Comparison of ENCODE assay signal across 18 cellular contexts in genomic region chrX:103811858-103812257, GRCh38. TPM values are rescaled to one million over a fixed set of nuclear protein-coding genes. Genes with fewer than 3 reads are reported as not detected.
"Had no signal": no experiment of that assay in that cellular context is flagged by ENCODE, and none has a peak within 500 bp of the region (broad histone marks: within the 10 kb centered on the region; RNA-seq: fewer than 3 reads in every experiment).

No MANE protein-coding gene starts in this region.

- DNase-seq: kidney glomerular epithelial cell; left colon; left ventricle myocardium inferior; mesendoderm; naive B cell; natural killer cell; ovary; retina; right cardiac atrium; sigmoid colon; small intestine; spleen; stimulated activated CD4-positive, alpha-beta T cell treated with anti-CD3 and anti-CD28 coated beads, Interleukin-4, amount 100 ng/mL, for 24 hours; stimulated activated naive CD4-positive, alpha-beta T cell; substantia nigra; uterus had no signal

RNA-seq across cellular contexts. Expression of gene PLP1, which starts 35.2 kb away (rescaled TPM):
- total RNA-seq: mononuclear cell, natural killer cell, pulmonary artery endothelial cell had no signal
